In genomic region chrX:78333521-78333920, GRCh38 we compare ENCODE assay signal across 2 cellular contexts.
TF ChIP-seq lines count a peak whose summit lies in the region.

No MANE protein-coding gene starts in this region.

TF ChIP-seq in H1, 55 proteins besides CTCF, POLR2A, EP300 and RAD21 (continued from another document):
- TF ChIP-seq MAX (IDR thresholded peaks at IDR 0.05) (no peak), GTF2F1 (IDR thresholded peaks at IDR 0.05; ENCODE audit: borderline replicate concordance, low read depth, low read length) (no peak), RNF2 (IDR thresholded peaks at IDR 0.05; ENCODE audit: borderline replicate concordance, low read depth, low read length, missing control alignments, poor library complexity, severe bottlenecking) (no peak), CHD1 (IDR thresholded peaks at IDR 0.05; ENCODE audit: low read depth, low read length) (no peak), BRCA1 (IDR thresholded peaks at IDR 0.05; ENCODE audit: low read depth, low read length) (no peak), EGR1 (IDR thresholded peaks at IDR 0.05; ENCODE audit: borderline replicate concordance, low read depth, low read length) (no peak), CREB1 (IDR thresholded peaks at IDR 0.05) (no peak), TAF7 (optimal IDR thresholded peaks at IDR 0.05; ENCODE audit: borderline replicate concordance, low read depth, low read length) (no peak), E2F6 (IDR thresholded peaks at IDR 0.05) (no peak), KDM5A (IDR thresholded peaks at IDR 0.05; ENCODE audit: low read length) (no peak)

TF ChIP-seq in SK-N-SH, 30 proteins besides CTCF, POLR2A, EP300 and RAD21 (continued from another document):
- no peak for TF ChIP-seq IRF3 (IDR thresholded peaks at IDR 0.05; ENCODE audit: low read depth, low read length)
- no peak for TF ChIP-seq EZH2phosphoT487 (IDR thresholded peaks at IDR 0.05; ENCODE audit: borderline replicate concordance, low read depth)
- no peak for TF ChIP-seq ZBTB33 (IDR thresholded peaks at IDR 0.05; ENCODE audit: borderline replicate concordance, low read depth)
- TF ChIP-seq USF1 (IDR thresholded peaks at IDR 0.05; ENCODE audit: borderline replicate concordance, low read depth) = no peak
- no peak for TF ChIP-seq REST (IDR thresholded peaks at IDR 0.05; ENCODE audit: low read depth, low read length)
- TF ChIP-seq MAX (IDR thresholded peaks at IDR 0.05; ENCODE audit: low read depth) = no peak
- no peak for TF ChIP-seq RCOR1 (IDR thresholded peaks at IDR 0.05; ENCODE audit: low read length)
- no peak for TF ChIP-seq NRF1 (IDR thresholded peaks at IDR 0.05; ENCODE audit: low read depth, low read length)
- no peak for TF ChIP-seq FOXJ3 (CRISPR knock-in tag; IDR thresholded peaks at IDR 0.05)
- TF ChIP-seq NFIC (IDR thresholded peaks at IDR 0.05; ENCODE audit: borderline replicate concordance) = no peak
- TF ChIP-seq RXRA (IDR thresholded peaks at IDR 0.05; ENCODE audit: borderline replicate concordance, low read depth) = no peak
- TF ChIP-seq USF2 (IDR thresholded peaks at IDR 0.05; ENCODE audit: borderline replicate concordance, low read depth, low read length) = no peak
- TF ChIP-seq SMC3 (IDR thresholded peaks at IDR 0.05; ENCODE audit: low read depth, low read length) = no peak
